18 cellular contexts compared by ENCODE assay signal in the genomic region with DNA sequence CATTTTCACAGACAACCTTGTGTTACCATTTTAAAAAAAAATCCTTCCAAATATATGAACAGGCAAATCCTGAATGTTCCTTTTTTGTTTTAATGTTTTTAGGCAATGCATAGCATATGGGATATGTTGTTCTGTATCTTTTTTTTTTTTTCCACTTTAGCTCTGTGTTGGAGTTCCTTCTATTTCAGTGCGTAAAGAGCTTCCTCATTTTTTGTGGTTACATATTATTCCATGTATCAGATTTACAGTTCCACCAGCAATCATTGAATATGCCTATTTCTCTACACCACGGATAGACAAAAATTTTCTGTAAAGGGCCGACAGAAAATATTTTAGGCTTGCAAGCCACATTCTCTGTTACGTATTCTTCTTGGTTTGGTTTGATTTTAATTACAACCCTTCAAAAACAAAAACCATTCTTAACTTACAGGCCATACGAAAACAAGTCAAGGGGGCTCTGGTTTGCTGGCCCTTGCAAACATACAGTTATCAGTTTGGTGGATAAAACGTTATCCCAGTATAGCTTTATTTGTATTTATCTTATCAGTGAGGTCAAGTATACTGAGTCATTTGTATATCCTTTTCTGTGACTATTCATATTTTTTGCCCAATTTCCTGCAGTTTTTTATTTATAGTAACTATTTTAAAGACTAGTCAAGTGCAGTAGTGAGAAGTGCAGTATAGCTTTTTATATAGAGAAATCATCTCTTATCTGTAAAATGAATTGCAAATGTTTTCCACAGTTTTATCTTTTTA.
"Had no signal": no experiment of that assay in that cellular context is flagged by ENCODE, and none has a peak within 500 bp of the region (broad histone marks: within the 10 kb centered on the region; RNA-seq: fewer than 3 reads in every experiment).

No MANE protein-coding gene starts in this region.

- H3K27ac Mint-ChIP-seq: activated CD4-positive, alpha-beta memory T cell treated with anti-CD3 and anti-CD28 coated beads, Interleukin-2, amount 10 ng/mL, durations not matched to agents 7 days and 5 days; activated naive CD8-positive, alpha-beta T cell treated with anti-CD3 and anti-CD28 coated beads, Interleukin-2, amount 10 ng/mL, durations not matched to agents 7 days and 5 days; activated T-cell treated with anti-CD3 and anti-CD28 coated beads, Interleukin-2, amount 50 U/mL, for 72 hours; neural progenitor cell; T-helper 17 cell; type B pancreatic cell had no signal

- H3K27me3 Mint-ChIP-seq: activated CD4-positive, alpha-beta memory T cell treated with anti-CD3 and anti-CD28 coated beads, Interleukin-2, amount 10 ng/mL, durations not matched to agents 7 days and 5 days; activated naive CD8-positive, alpha-beta T cell treated with anti-CD3 and anti-CD28 coated beads, Interleukin-2, amount 10 ng/mL, durations not matched to agents 7 days and 5 days; T-helper 17 cell; type B pancreatic cell had no signal

- H3K36me3 ChIP-seq: ascending aorta, gastrocnemius medialis, heart right ventricle, left ventricle myocardium inferior, neural progenitor cell, pancreas, suprapubic skin had no signal

- H3K4me3 Mint-ChIP-seq: activated CD4-positive, alpha-beta memory T cell treated with anti-CD3 and anti-CD28 coated beads, Interleukin-2, amount 10 ng/mL, durations not matched to agents 7 days and 5 days; activated naive CD8-positive, alpha-beta T cell treated with anti-CD3 and anti-CD28 coated beads, Interleukin-2, amount 10 ng/mL, durations not matched to agents 7 days and 5 days; activated T-cell treated with anti-CD3 and anti-CD28 coated beads, Interleukin-2, amount 50 U/mL, for 72 hours; neural progenitor cell; T-helper 17 cell; type B pancreatic cell had no signal

- H2AFZ ChIP-seq: neural progenitor cell had no signal

- H3K9ac ChIP-seq: neural progenitor cell had no signal

- H3K4me1 ChIP-seq: neural progenitor cell had no signal

- H3K4me3 ChIP-seq: ascending aorta, gastrocnemius medialis, heart right ventricle, left ventricle myocardium inferior, neural progenitor cell, pancreas, suprapubic skin had no signal

- ATAC-seq: activated T-cell treated with anti-CD3 and anti-CD28 coated beads, Interleukin-2, amount 50 U/mL, for 72 hours; gastrocnemius medialis; heart right ventricle; stimulated activated naive CD8-positive, alpha-beta T cell treated with anti-CD3 and anti-CD28 coated beads, Interleukin-15, Interleukin-2, amounts not matched to agents 100 U/mL and 50 U/mL, for 24 hours; T-helper 17 cell had no signal

- H3K27ac ChIP-seq: ascending aorta, gastrocnemius medialis, heart right ventricle, left ventricle myocardium inferior, neural progenitor cell, pancreas, suprapubic skin had no signal

- H3K27me3 ChIP-seq: ascending aorta, gastrocnemius medialis, heart right ventricle, neural progenitor cell, pancreas, suprapubic skin had no signal

- H3K4me2 ChIP-seq: neural progenitor cell had no signal

- DNase-seq: activated CD4-positive, alpha-beta memory T cell treated with anti-CD3 and anti-CD28 coated beads, Interleukin-2, amount 10 ng/mL, durations not matched to agents 7 days and 5 days; activated CD4-positive, CD25-positive, alpha-beta regulatory T cell treated with anti-CD3 and anti-CD28 coated beads, Interleukin-2, amount 50 U/mL, for 72 hours; activated gamma-delta T cell treated with Interleukin-2 at 50 U/mL for 16 hours; activated naive CD8-positive, alpha-beta T cell treated with anti-CD3 and anti-CD28 coated beads, Interleukin-2, amount 10 ng/mL, durations not matched to agents 7 days and 5 days; activated T-cell treated with anti-CD3 and anti-CD28 coated beads, Interleukin-2, amount 50 U/mL, for 72 hours; gastrocnemius medialis; heart right ventricle; left ventricle myocardium inferior; mesendoderm; pancreas; stimulated activated CD4-positive, alpha-beta T cell treated with anti-CD3 and anti-CD28 coated beads, Interleukin-2, amount 100 ng/mL, for 48 hours; stimulated activated CD8-positive, alpha-beta memory T cell treated with anti-CD3 and anti-CD28 coated beads, Interleukin-4, amount 100 ng/mL, for 48 hours; stimulated activated naive CD8-positive, alpha-beta T cell treated with anti-CD3 and anti-CD28 coated beads, Interleukin-15, Interleukin-2, amounts not matched to agents 100 U/mL and 50 U/mL, for 24 hours; T-helper 17 cell had no signal

- H3K9me3 ChIP-seq: ascending aorta, gastrocnemius medialis, left ventricle myocardium inferior, pancreas, suprapubic skin had no signal

- H3K4me1 Mint-ChIP-seq: activated CD4-positive, alpha-beta memory T cell treated with anti-CD3 and anti-CD28 coated beads, Interleukin-2, amount 10 ng/mL, durations not matched to agents 7 days and 5 days had no signal
